10 cellular contexts compared by ENCODE assay signal in genomic region chr12:53045646-53046045, GRCh38. TPM values are rescaled to one million over a fixed set of nuclear protein-coding genes. Genes with fewer than 3 reads are reported as not detected.
DNase-seq lines count a peak whose midpoint lies in the region; ATAC-seq, FAIRE-seq and TF ChIP-seq lines count a peak whose summit lies in the region.
"Had no signal": no experiment of that assay in that cellular context is flagged by ENCODE, and none has a peak within 500 bp of the region (broad histone marks: within the 10 kb centered on the region; RNA-seq: fewer than 3 reads in every experiment).

No MANE protein-coding gene starts in this region.

- no peak overlapping the region for H3K27ac Mint-ChIP-seq in T-helper 2 cell treated with Interferon-gamma antibody and Interleukin-4, amounts not matched to agents 5 μg/mL and 100 μg/mL, for 36 hours

- TF ChIP-seq CTCF in adrenal gland (IDR thresholded peaks at IDR 0.05) = no peak
- TF ChIP-seq CTCF in HepG2 (CRISPR knock-in tag; IDR thresholded peaks at IDR 0.05) = no peak
- no peak for TF ChIP-seq CTCF in suprapubic skin (IDR thresholded peaks at IDR 0.05)

- no peak for TF ChIP-seq EP300 in HepG2 (IDR thresholded peaks at IDR 0.05; ENCODE audit: low read depth in 2 of 2, low read length in 2 of 2)
- no peak for TF ChIP-seq EP300 in HepG2 (CRISPR knock-in tag; IDR thresholded peaks at IDR 0.05; ENCODE audit: borderline replicate concordance)
- TF ChIP-seq EP300 in suprapubic skin (IDR thresholded peaks at IDR 0.05) = no peak

- H3K27ac ChIP-seq in adrenal gland = peak overlapping the region in 4 of 5 donors; percentile 91 to 99 (median 98)
- H3K27ac ChIP-seq in HepG2 (ENCODE audit: extremely low read length, insufficient read depth, low read length) = no peak overlapping the region
- peak overlapping the region; percentile 99 for H3K27ac ChIP-seq in suprapubic skin

- TF ChIP-seq RAD21 in HepG2 (CRISPR knock-in tag; IDR thresholded peaks at IDR 0.05) = no peak

- WGBS in adrenal gland, 4 donors = 39 to 50% (median 45%) methylated on average over 5 of the region's 5 CpGs
- WGBS in HepG2 (ENCODE audit: low lambda C conversion rate) = 75% methylated on average over 5 of the region's 5 CpGs
- WGBS in suprapubic skin = 42% methylated on average over 5 of the region's 5 CpGs

- no peaks in the 10 kb centered on the region for H3K9me3 ChIP-seq in adrenal gland (replicated peaks in 1 of 3)
- H3K9me3 ChIP-seq in HepG2 (ENCODE audit: low read length) = no peaks in the 10 kb centered on the region
- no peaks in the 10 kb centered on the region for H3K9me3 ChIP-seq in suprapubic skin

- peaks cover 18% of the 10 kb centered on the region for H3K36me3 Mint-ChIP-seq in T-helper 2 cell treated with Interferon-gamma antibody and Interleukin-4, amounts not matched to agents 5 μg/mL and 100 μg/mL, for 36 hours (ENCODE audit: low read depth)

- CTCF ChIA-PET in HepG2 (lab: Yijun Ruan, JAX; ENCODE audit: low intra/inter-chr PET ratio, low total read pairs) = no interaction called here

- H3K27me3 Mint-ChIP-seq in T-helper 2 cell treated with Interferon-gamma antibody and Interleukin-4, amounts not matched to agents 5 μg/mL and 100 μg/mL, for 36 hours (ENCODE audit: low read depth) = peaks cover 3% of the 10 kb centered on the region

- no peak overlapping the region for H2AFZ ChIP-seq in HepG2 (ENCODE audit: low read length)

- in situ Hi-C loops in HepG2 (cut with HindIII; ENCODE audit: extremely low pct_ligation_motif_present, low pct_unique_long_range_greater_than_20kb) = no loop called here

- no TSS peak for BruUV-seq in HepG2 (replicated peaks; lab: Mats Ljungman, UMichigan)

- H3K79me2 ChIP-seq in HepG2 (ENCODE audit: insufficient read depth, low read length) = peaks cover 7% of the 10 kb centered on the region

- H3K4me3 Mint-ChIP-seq in T-helper 2 cell treated with Interferon-gamma antibody and Interleukin-4, amounts not matched to agents 5 μg/mL and 100 μg/mL, for 36 hours = peak overlapping the region; percentile 97

- no peaks in the 10 kb centered on the region for H3K9me3 Mint-ChIP-seq in T-helper 2 cell treated with Interferon-gamma antibody and Interleukin-4, amounts not matched to agents 5 μg/mL and 100 μg/mL, for 36 hours

- peak overlapping the region in 1 of 4 donors; percentile 87 for H3K4me3 ChIP-seq in adrenal gland
- H3K4me3 ChIP-seq in HepG2 (replicated peaks in 1 of 3; ENCODE audit: insufficient read depth in 1 of 3, low read depth in 2 of 3, low read length in 3 of 3) = peak overlapping the region in 1 of 3 experiments; percentile 91; a peak in 1 of 6 replicates
- H3K4me3 ChIP-seq in suprapubic skin = peak overlapping the region; percentile 74

- H4K20me1 ChIP-seq in HepG2 (ENCODE audit: insufficient read depth, low read length) = no peaks in the 10 kb centered on the region

- H3K4me1 Mint-ChIP-seq in T-helper 2 cell treated with Interferon-gamma antibody and Interleukin-4, amounts not matched to agents 5 μg/mL and 100 μg/mL, for 36 hours (ENCODE audit: low read depth) = peaks cover 17% of the 10 kb centered on the region

- POLR2A ChIA-PET in HepG2 (lab: Yijun Ruan, JAX) = interaction anchor here (1.0 to 6.4 kb wide), 5 partner anchors 8 to 57 kb away, joined by 6 to 65 read pairs (median 15); partner anchors contain the start of genes EIF4B, SOAT2 and SPRYD3

- TF ChIP-seq POLR2A in adrenal gland (IDR thresholded peaks at IDR 0.05) = no peak
- TF ChIP-seq POLR2A in HepG2 (IDR thresholded peaks at IDR 0.05; ENCODE audit: insufficient read depth in 1 of 2, low read depth in 2 of 2, low read length in 2 of 2) = no peak
- no peak for TF ChIP-seq POLR2A in suprapubic skin (IDR thresholded peaks at IDR 0.05)
- no peak for TF ChIP-seq POLR2A in GM18505 (IDR thresholded peaks at IDR 0.05; ENCODE audit: borderline replicate concordance, extremely low read depth, insufficient read depth, insufficient read length)

- no peak for DNase-seq in T-helper 2 cell treated with Interferon-gamma antibody and Interleukin-4, amounts not matched to agents 5 μg/mL and 100 μg/mL, for 36 hours (ENCODE audit: low spot score)
- DNase-seq in T-helper 2 cell (no peak), adrenal gland (peak in 5 of 7 donors; percentile 40 to 79 (median 62)), HepG2 (ENCODE audit: low spot score) (no peak), suprapubic skin (ENCODE audit: low spot score in 2 of 2) (no peak), left colon (no peak)
- DNase-seq: ACHN, NCI-H187 had no signal

- FAIRE-seq in HepG2 (lab: Jason Lieb, UNC) = no peak

- no peaks in the 10 kb centered on the region for H3K27me3 ChIP-seq in adrenal gland
- no peaks in the 10 kb centered on the region; a peak in 1 of 5 replicates for H3K27me3 ChIP-seq in HepG2 (ENCODE audit: control insufficient read depth in 1 of 2, insufficient read depth in 2 of 2, low read length in 2 of 2)
- H3K27me3 ChIP-seq in suprapubic skin = no peaks in the 10 kb centered on the region

- H3K36me3 ChIP-seq in adrenal gland (replicated peaks in 1 of 2) = no peaks in the 10 kb centered on the region
- no peaks in the 10 kb centered on the region for H3K36me3 ChIP-seq in HepG2 (replicated peaks in 1 of 2; ENCODE audit: control insufficient read depth in 1 of 2, insufficient read depth in 2 of 2, low read length in 2 of 2)
- H3K36me3 ChIP-seq in suprapubic skin = peaks cover 4% of the 10 kb centered on the region

- H3K9ac ChIP-seq in HepG2 (ENCODE audit: insufficient read depth, low read depth, low read length) = peak overlapping the region; percentile 83; the same call in 1 of the 2 replicates

- peaks cover 39 to 72% of the 10 kb centered on the region in 2 donors for H3K4me1 ChIP-seq in adrenal gland (replicated peaks in 1 of 2)
- H3K4me1 ChIP-seq in HepG2 (ENCODE audit: insufficient read depth, low read length) = peaks cover 66% of the 10 kb centered on the region
- H3K4me1 ChIP-seq in suprapubic skin = peaks cover 67% of the 10 kb centered on the region

- ATAC-seq in HepG2 = no peak
- no peak for ATAC-seq in GM18511 (IDR thresholded peaks at IDR 0.05; ENCODE audit: unreplicated experiment)
- ATAC-seq in left colon = no peak
- ATAC-seq in GM18505 (IDR thresholded peaks at IDR 0.05; ENCODE audit: unreplicated experiment) = no peak

- H3K4me2 ChIP-seq in HepG2 (ENCODE audit: low read depth, low read length) = peak overlapping the region; percentile 99

- intact Hi-C loops in adrenal gland (cut with DNase I) = no loop called here
- intact Hi-C loops in HepG2 (cut with micrococcal nuclease; ENCODE audit: unreplicated experiment) = no loop called here
- intact Hi-C loops in left colon (cut with DNase I, micrococcal nuclease) = no loop called here

RNA-seq across cellular contexts. Expression of gene TNS2, which starts 4.2 kb away (rescaled TPM):
- total RNA-seq in adrenal gland (100 to 1,000 TPM in 7 of 8 donors, 10 to 100 TPM in 1; 55.8 to 268 (median 175) TPM), HepG2 (2016; rRNA removed; fragmentation: Illumina TruSeq; extraction: Trizol) (3.2 and 8.9 TPM in 2 replicates), suprapubic skin (100 to 1,000 TPM in 2 of 4 donors, 10 to 100 TPM in 2; 22.8 to 122 (median 78.2) TPM), left colon (10 to 100 TPM; 31.4 to 35.6 TPM)
- polyA plus RNA-seq in adrenal gland (1,000 to 10,000 TPM in 1 of 3 donors, 100 to 1,000 TPM in 1, 10 to 100 TPM in 1; 36.8 to 1,019 (median 396) TPM), HepG2 (2011; rRNA removed) (18.0 and 20.4 TPM in 2 replicates)
- total RNA-seq in HepG2 (2016; cell fraction: cytosol; rRNA removed; fragmentation: Illumina TruSeq; extraction: Trizol; ENCODE audit: low read depth) = 3.1 and 5.0 TPM in 2 replicates
- total RNA-seq in HepG2 (2016; cell fraction: insoluble cytoplasmic fraction; rRNA removed; fragmentation: Illumina TruSeq; extraction: Trizol) = 2.8 and 9.5 TPM in 2 replicates
- 3.1 and 3.8 TPM in 2 replicates for total RNA-seq in HepG2 (2016; cell fraction: membrane; rRNA removed; fragmentation: Illumina TruSeq; extraction: Trizol)
- 13.3 and 14.8 TPM in 2 replicates for total RNA-seq in HepG2 (2016; cell fraction: nucleus; rRNA removed; fragmentation: Illumina TruSeq; extraction: Trizol)
- 3.9 and 6.8 TPM in 2 replicates for polyA plus RNA-seq in HepG2 (2011; cell fraction: cytosol; rRNA removed)
- 181 and 258 TPM in 2 replicates for polyA plus RNA-seq in HepG2 (2011; cell fraction: nucleus; rRNA removed)
- polyA plus RNA-seq in HepG2 (2012) = 13.0 and 15.3 TPM in 2 replicates
- polyA plus RNA-seq in HepG2 (2016; cell fraction: cytosol; fragmentation: Illumina TruSeq; extraction: Trizol; ENCODE audit: low read depth) = 0.96 and 1.4 TPM in 2 replicates
- polyA plus RNA-seq in HepG2 (2016; cell fraction: insoluble cytoplasmic fraction; fragmentation: Illumina TruSeq; extraction: Trizol; ENCODE audit: low read depth) = 5.7 and 8.2 TPM in 2 replicates
- polyA plus RNA-seq in HepG2 (2016; cell fraction: membrane; fragmentation: Illumina TruSeq; extraction: Trizol; ENCODE audit: low read depth) = 2.0 and 4.2 TPM in 2 replicates
- 34.1 and 49.0 TPM in 2 replicates for polyA plus RNA-seq in HepG2 (2016; cell fraction: nucleus; fragmentation: Illumina TruSeq; extraction: Trizol; ENCODE audit: insufficient read depth, low read depth)
- polyA minus RNA-seq in HepG2 (2011; rRNA and poly(A)+ RNA removed; ENCODE audit: low replicate concordance) = 34.0 and 38.3 TPM in 2 replicates
- polyA minus RNA-seq in HepG2 (2011; cell fraction: cytosol; rRNA and poly(A)+ RNA removed) = 9.9 and 10.3 TPM in 2 replicates
- 63.8 and 80.3 TPM in 2 replicates for polyA minus RNA-seq in HepG2 (2011; cell fraction: nucleus; rRNA and poly(A)+ RNA removed)

RNA-seq across cellular contexts. Expression of gene SPRYD3, which starts 33.5 kb away (rescaled TPM):
- total RNA-seq in adrenal gland (10 to 100 TPM; 32.1 to 74.6 (median 46.7) TPM), HepG2 (2016; rRNA removed; fragmentation: Illumina TruSeq; extraction: Trizol) (9.0 and 9.2 TPM in 2 replicates), suprapubic skin (10 to 100 TPM; 26.4 to 44.0 (median 34.4) TPM), left colon (10 to 100 TPM; 30.7 to 34.9 TPM)
- polyA plus RNA-seq in adrenal gland (10 to 100 TPM; 16.4 to 52.8 (median 29.0) TPM), HepG2 (2011; rRNA removed) (9.2 and 10.7 TPM in 2 replicates)
- 0.79 and 1.3 TPM in 2 replicates for total RNA-seq in HepG2 (2016; cell fraction: cytosol; rRNA removed; fragmentation: Illumina TruSeq; extraction: Trizol; ENCODE audit: low read depth)
- total RNA-seq in HepG2 (2016; cell fraction: insoluble cytoplasmic fraction; rRNA removed; fragmentation: Illumina TruSeq; extraction: Trizol) = 7.9 and 8.6 TPM in 2 replicates
- 2.8 and 3.1 TPM in 2 replicates for total RNA-seq in HepG2 (2016; cell fraction: membrane; rRNA removed; fragmentation: Illumina TruSeq; extraction: Trizol)
- total RNA-seq in HepG2 (2016; cell fraction: nucleus; rRNA removed; fragmentation: Illumina TruSeq; extraction: Trizol) = 5.1 and 5.3 TPM in 2 replicates
- 11.7 and 12.2 TPM in 2 replicates for polyA plus RNA-seq in HepG2 (2011; cell fraction: cytosol; rRNA removed)
- 12.1 and 12.6 TPM in 2 replicates for polyA plus RNA-seq in HepG2 (2011; cell fraction: nucleus; rRNA removed)
- polyA plus RNA-seq in HepG2 (2012) = 6.0 and 9.7 TPM in 2 replicates
- 0.86 and 1.1 TPM in 2 replicates for polyA plus RNA-seq in HepG2 (2016; cell fraction: cytosol; fragmentation: Illumina TruSeq; extraction: Trizol; ENCODE audit: low read depth)
- 11.6 and 12.5 TPM in 2 replicates for polyA plus RNA-seq in HepG2 (2016; cell fraction: insoluble cytoplasmic fraction; fragmentation: Illumina TruSeq; extraction: Trizol; ENCODE audit: low read depth)
- 2.0 and 3.3 TPM in 2 replicates for polyA plus RNA-seq in HepG2 (2016; cell fraction: membrane; fragmentation: Illumina TruSeq; extraction: Trizol; ENCODE audit: low read depth)
- polyA plus RNA-seq in HepG2 (2016; cell fraction: nucleus; fragmentation: Illumina TruSeq; extraction: Trizol; ENCODE audit: insufficient read depth, low read depth) = 7.6 and 8.3 TPM in 2 replicates
- polyA minus RNA-seq in HepG2 (2011; rRNA and poly(A)+ RNA removed; ENCODE audit: low replicate concordance) = 27.5 and 69.5 TPM in 2 replicates
- 8.3 and 10.6 TPM in 2 replicates for polyA minus RNA-seq in HepG2 (2011; cell fraction: cytosol; rRNA and poly(A)+ RNA removed)
- 9.5 and 12.8 TPM in 2 replicates for polyA minus RNA-seq in HepG2 (2011; cell fraction: nucleus; rRNA and poly(A)+ RNA removed)

RNA-seq across cellular contexts. Expression of gene EIF4B, which starts 39.4 kb away (rescaled TPM):
- total RNA-seq in adrenal gland (100 to 1,000 TPM; 324 to 800 (median 570) TPM), HepG2 (2016; rRNA removed; fragmentation: Illumina TruSeq; extraction: Trizol) (548 and 779 TPM in 2 replicates), suprapubic skin (100 to 1,000 TPM; 404 to 559 (median 485) TPM), left colon (100 to 1,000 TPM; 355 to 389 TPM)
- polyA plus RNA-seq in adrenal gland (100 to 1,000 TPM in 2 of 3 donors, 10 to 100 TPM in 1; 77.1 to 282 (median 138) TPM), HepG2 (2011; rRNA removed) (327 and 416 TPM in 2 replicates)
- total RNA-seq in HepG2 (2016; cell fraction: cytosol; rRNA removed; fragmentation: Illumina TruSeq; extraction: Trizol; ENCODE audit: low read depth) = 127 and 150 TPM in 2 replicates
- 568 and 746 TPM in 2 replicates for total RNA-seq in HepG2 (2016; cell fraction: insoluble cytoplasmic fraction; rRNA removed; fragmentation: Illumina TruSeq; extraction: Trizol)
- 454 and 551 TPM in 2 replicates for total RNA-seq in HepG2 (2016; cell fraction: membrane; rRNA removed; fragmentation: Illumina TruSeq; extraction: Trizol)
- 263 and 291 TPM in 2 replicates for total RNA-seq in HepG2 (2016; cell fraction: nucleus; rRNA removed; fragmentation: Illumina TruSeq; extraction: Trizol)
- 501 and 516 TPM in 2 replicates for polyA plus RNA-seq in HepG2 (2011; cell fraction: cytosol; rRNA removed)
- 203 and 222 TPM in 2 replicates for polyA plus RNA-seq in HepG2 (2011; cell fraction: nucleus; rRNA removed)
- 450 and 479 TPM in 2 replicates for polyA plus RNA-seq in HepG2 (2012)
- 74.7 and 91.4 TPM in 2 replicates for polyA plus RNA-seq in HepG2 (2016; cell fraction: cytosol; fragmentation: Illumina TruSeq; extraction: Trizol; ENCODE audit: low read depth)
- polyA plus RNA-seq in HepG2 (2016; cell fraction: insoluble cytoplasmic fraction; fragmentation: Illumina TruSeq; extraction: Trizol; ENCODE audit: low read depth) = 445 and 458 TPM in 2 replicates
- polyA plus RNA-seq in HepG2 (2016; cell fraction: membrane; fragmentation: Illumina TruSeq; extraction: Trizol; ENCODE audit: low read depth) = 254 and 316 TPM in 2 replicates
- polyA plus RNA-seq in HepG2 (2016; cell fraction: nucleus; fragmentation: Illumina TruSeq; extraction: Trizol; ENCODE audit: insufficient read depth, low read depth) = 258 and 266 TPM in 2 replicates
- 738 and 1,247 TPM in 2 replicates for polyA minus RNA-seq in HepG2 (2011; rRNA and poly(A)+ RNA removed; ENCODE audit: low replicate concordance)
- polyA minus RNA-seq in HepG2 (2011; cell fraction: cytosol; rRNA and poly(A)+ RNA removed) = 496 and 595 TPM in 2 replicates
- 250 and 365 TPM in 2 replicates for polyA minus RNA-seq in HepG2 (2011; cell fraction: nucleus; rRNA and poly(A)+ RNA removed)

RNA-seq across cellular contexts. Expression of gene IGFBP6, which starts 51.8 kb away (rescaled TPM):
- total RNA-seq in adrenal gland (100 to 1,000 TPM in 6 of 8 donors, 10 to 100 TPM in 2; 39.5 to 559 (median 212) TPM), HepG2 (2016; rRNA removed; fragmentation: Illumina TruSeq; extraction: Trizol) (2.1 and 3.9 TPM in 2 replicates), suprapubic skin (10 to 100 TPM; 19.2 to 97.0 (median 59.6) TPM), left colon (10 to 100 TPM; 16.9 to 24.5 TPM)
- polyA plus RNA-seq in adrenal gland (100 to 1,000 TPM in 2 of 3 donors, 10 to 100 TPM in 1; 26.4 to 478 (median 337) TPM), HepG2 (2011; rRNA removed) (22.6 and 25.2 TPM in 2 replicates)
- 5.3 and 5.9 TPM in 2 replicates for total RNA-seq in HepG2 (2016; cell fraction: cytosol; rRNA removed; fragmentation: Illumina TruSeq; extraction: Trizol; ENCODE audit: low read depth)
- 2.5 and 4.7 TPM in 2 replicates for total RNA-seq in HepG2 (2016; cell fraction: insoluble cytoplasmic fraction; rRNA removed; fragmentation: Illumina TruSeq; extraction: Trizol)
- total RNA-seq in HepG2 (2016; cell fraction: membrane; rRNA removed; fragmentation: Illumina TruSeq; extraction: Trizol) = 3.3 and 3.5 TPM in 2 replicates
- total RNA-seq in HepG2 (2016; cell fraction: nucleus; rRNA removed; fragmentation: Illumina TruSeq; extraction: Trizol) = 1.9 and 3.2 TPM in 2 replicates
- polyA plus RNA-seq in HepG2 (2011; cell fraction: cytosol; rRNA removed) = 19.0 and 41.0 TPM in 2 replicates
- polyA plus RNA-seq in HepG2 (2011; cell fraction: nucleus; rRNA removed) = 8.4 and 9.6 TPM in 2 replicates
- polyA plus RNA-seq in HepG2 (2012) = 3.4 and 4.6 TPM in 2 replicates
- polyA plus RNA-seq in HepG2 (2016; cell fraction: cytosol; fragmentation: Illumina TruSeq; extraction: Trizol; ENCODE audit: low read depth) = 4.2 and 5.7 TPM in 2 replicates
- 2.0 and 2.4 TPM in 2 replicates for polyA plus RNA-seq in HepG2 (2016; cell fraction: insoluble cytoplasmic fraction; fragmentation: Illumina TruSeq; extraction: Trizol; ENCODE audit: low read depth)
- 3.2 and 3.8 TPM in 2 replicates for polyA plus RNA-seq in HepG2 (2016; cell fraction: membrane; fragmentation: Illumina TruSeq; extraction: Trizol; ENCODE audit: low read depth)
- 5.4 and 7.5 TPM in 2 replicates for polyA plus RNA-seq in HepG2 (2016; cell fraction: nucleus; fragmentation: Illumina TruSeq; extraction: Trizol; ENCODE audit: insufficient read depth, low read depth)
- 9.0 and 27.1 TPM in 2 replicates for polyA minus RNA-seq in HepG2 (2011; rRNA and poly(A)+ RNA removed; ENCODE audit: low replicate concordance)
- polyA minus RNA-seq in HepG2 (2011; cell fraction: cytosol; rRNA and poly(A)+ RNA removed) = 8.7 and 9.5 TPM in 2 replicates
- polyA minus RNA-seq in HepG2 (2011; cell fraction: nucleus; rRNA and poly(A)+ RNA removed) = 0.77 and 1.6 TPM in 2 replicates

RNA-seq across cellular contexts. Expression of gene SOAT2, which starts 57.6 kb away (rescaled TPM):
- total RNA-seq in adrenal gland (under 1 TPM in 1 of 8 donors, not detected in 7; 0.79 TPM), HepG2 (2016; rRNA removed; fragmentation: Illumina TruSeq; extraction: Trizol) (6.1 and 14.9 TPM in 2 replicates), suprapubic skin (not detected), left colon (not detected)
- polyA plus RNA-seq in adrenal gland (under 1 TPM in 2 of 3 donors, not detected in 1; 0.34 to 0.48 TPM), HepG2 (2011; rRNA removed) (108 and 131 TPM in 2 replicates)
- 1.3 and 1.6 TPM in 2 replicates for total RNA-seq in HepG2 (2016; cell fraction: cytosol; rRNA removed; fragmentation: Illumina TruSeq; extraction: Trizol; ENCODE audit: low read depth)
- total RNA-seq in HepG2 (2016; cell fraction: insoluble cytoplasmic fraction; rRNA removed; fragmentation: Illumina TruSeq; extraction: Trizol) = 5.1 and 14.3 TPM in 2 replicates
- 3.9 and 5.2 TPM in 2 replicates for total RNA-seq in HepG2 (2016; cell fraction: membrane; rRNA removed; fragmentation: Illumina TruSeq; extraction: Trizol)
- total RNA-seq in HepG2 (2016; cell fraction: nucleus; rRNA removed; fragmentation: Illumina TruSeq; extraction: Trizol) = 20.7 and 23.6 TPM in 2 replicates
- polyA plus RNA-seq in HepG2 (2011; cell fraction: cytosol; rRNA removed) = 102 and 125 TPM in 2 replicates
- 476 and 502 TPM in 2 replicates for polyA plus RNA-seq in HepG2 (2011; cell fraction: nucleus; rRNA removed)
- polyA plus RNA-seq in HepG2 (2012) = 40.7 and 74.1 TPM in 2 replicates
- polyA plus RNA-seq in HepG2 (2016; cell fraction: cytosol; fragmentation: Illumina TruSeq; extraction: Trizol; ENCODE audit: low read depth) = 2.1 and 3.1 TPM in 2 replicates
- polyA plus RNA-seq in HepG2 (2016; cell fraction: insoluble cytoplasmic fraction; fragmentation: Illumina TruSeq; extraction: Trizol; ENCODE audit: low read depth) = 8.4 and 8.5 TPM in 2 replicates
- polyA plus RNA-seq in HepG2 (2016; cell fraction: membrane; fragmentation: Illumina TruSeq; extraction: Trizol; ENCODE audit: low read depth) = 3.3 and 4.5 TPM in 2 replicates
- 40.5 and 42.0 TPM in 2 replicates for polyA plus RNA-seq in HepG2 (2016; cell fraction: nucleus; fragmentation: Illumina TruSeq; extraction: Trizol; ENCODE audit: insufficient read depth, low read depth)
- 0.16 and 255 TPM in 2 replicates for polyA minus RNA-seq in HepG2 (2011; rRNA and poly(A)+ RNA removed; ENCODE audit: low replicate concordance)
- polyA minus RNA-seq in HepG2 (2011; cell fraction: cytosol; rRNA and poly(A)+ RNA removed) = 39.8 and 42.8 TPM in 2 replicates
- 79.3 and 125 TPM in 2 replicates for polyA minus RNA-seq in HepG2 (2011; cell fraction: nucleus; rRNA and poly(A)+ RNA removed)

Comparison
In these comparisons a context has a peak if more than half of its experiments do, and no peak if none do; other contexts are left out.
1. DNase-seq: peak in adrenal gland (5 of 7); none in T-helper 2 cell treated with Interferon-gamma antibody and Interleukin-4, amounts not matched to agents 5 μg/mL and 100 μg/mL, for 36 hours (single experiment), T-helper 2 cell (0 of 5), HepG2 (single experiment), suprapubic skin (0 of 2) and left colon (0 of 2).